ENCODE assay signal across 19 cellular contexts in genomic region chr20:62752181-62752670, GRCh38. TPM values are rescaled to one million over a fixed set of nuclear protein-coding genes. Genes with fewer than 3 reads are reported as not detected.
A peak's percentile ranks its signal among the peaks of the same experiment; 100 is the strongest.
DNase-seq lines count a peak whose midpoint lies in the region; ATAC-seq and TF ChIP-seq lines count a peak whose summit lies in the region.
"Had no signal": no experiment of that assay in that cellular context is flagged by ENCODE, and none has a peak within 500 bp of the region (broad histone marks: within the 10 kb centered on the region; RNA-seq: fewer than 3 reads in every experiment).

No MANE protein-coding gene starts in this region.

- H3F3A ChIP-seq in neural progenitor cell (ENCODE audit: low read depth): no peaks in the 10 kb centered on the region

- CTCF ChIA-PET in Panc1 (lab: Charles Lee): interaction anchor here (1.0 kb wide), 1 partner anchor 45 kb away, joined by 4 read pairs; no protein-coding TSS in a partner anchor

- H3K4me1 Mint-ChIP-seq in CD14-positive monocyte (peaks cover 17% of the 10 kb centered on the region), neural progenitor cell (peaks cover 5% of the 10 kb centered on the region)
- peaks cover 5% of the 10 kb centered on the region for H3K4me1 Mint-ChIP-seq in stimulated activated naive CD8-positive, alpha-beta T cell treated with anti-CD3 and anti-CD28 coated beads, Interleukin-15, amount 100 ng/mL, for 72 hours

- H3K36me3 Mint-ChIP-seq in CD14-positive monocyte (peaks cover under 1 to 9% of the 10 kb centered on the region in 2 donors), neural progenitor cell (no peaks in the 10 kb centered on the region)
- H3K36me3 Mint-ChIP-seq: CD4-positive, alpha-beta memory T cell; stimulated activated effector memory CD8-positive, alpha-beta T cell treated with anti-CD3 and anti-CD28 coated beads, Interleukin-12 subunit alpha, Interleukin-12 subunit beta, amount 100 ng/mL, for 72 hours had no signal

- POLR2A ChIA-PET in Panc1 (lab: Charles Lee): no interaction called here

- H3K9me3 Mint-ChIP-seq in CD14-positive monocyte (peaks cover 5 to 17% (median 9%) of the 10 kb centered on the region in 7 donors), neural progenitor cell (peaks cover 7% of the 10 kb centered on the region)
- H3K9me3 Mint-ChIP-seq in stimulated activated naive CD8-positive, alpha-beta T cell treated with anti-CD3 and anti-CD28 coated beads, Interleukin-15, amount 100 ng/mL, for 72 hours: no peaks in the 10 kb centered on the region
- H3K9me3 Mint-ChIP-seq: CD4-positive, alpha-beta memory T cell; stimulated activated effector memory CD8-positive, alpha-beta T cell treated with anti-CD3 and anti-CD28 coated beads, Interleukin-12 subunit alpha, Interleukin-12 subunit beta, amount 100 ng/mL, for 72 hours had no signal

- in situ Hi-C loops in Panc1 (cut with HindIII; ENCODE audit: low pct_unique_long_range_greater_than_20kb, low sequenced_read_pairs): no loop called here

- H3K36me3 ChIP-seq in Panc1 (ENCODE audit: control insufficient read depth, insufficient read depth, low read length): no peaks in the 10 kb centered on the region; the same call in 1 of the 2 replicates
- H3K36me3 ChIP-seq in heart left ventricle: no peaks in the 10 kb centered on the region
- no peaks in the 10 kb centered on the region for H3K36me3 ChIP-seq in neural progenitor cell
- H3K36me3 ChIP-seq: gastrocnemius medialis, neutrophil had no signal

- intact Hi-C loops in CD14-positive monocyte (cut with micrococcal nuclease): no loop called here
- intact Hi-C loops in Panc1 (cut with micrococcal nuclease; ENCODE audit: unreplicated experiment): no loop called here
- intact Hi-C loops in heart left ventricle (cut with DNase I): no loop called here

- ATAC-seq in Panc1 (peak; percentile 55), heart left ventricle (no peak), HG03565 (IDR thresholded peaks at IDR 0.05; ENCODE audit: unreplicated experiment) (no peak), GM18909 (IDR thresholded peaks at IDR 0.05; ENCODE audit: poor library complexity, unreplicated experiment) (no peak)
- no peak for ATAC-seq in stimulated activated naive CD8-positive, alpha-beta T cell treated with anti-CD3 and anti-CD28 coated beads, Interleukin-15, amount 100 ng/mL, for 72 hours
- ATAC-seq: gastrocnemius medialis; stimulated activated effector memory CD8-positive, alpha-beta T cell treated with anti-CD3 and anti-CD28 coated beads, Interleukin-12 subunit alpha, Interleukin-12 subunit beta, amount 100 ng/mL, for 72 hours had no signal

- no TSS peak for BruUV-seq in Panc1 (replicated peaks; lab: Mats Ljungman, UMichigan)

- peaks cover 17% of the 10 kb centered on the region for H3K4me1 ChIP-seq in Panc1 (ENCODE audit: control insufficient read depth, insufficient read depth, low read length)
- H3K4me1 ChIP-seq in heart left ventricle: peaks cover 0 to 5% (median 0%) of the 10 kb centered on the region in 12 donors
- H3K4me1 ChIP-seq in neural progenitor cell: peaks cover 11% of the 10 kb centered on the region
- H3K4me1 ChIP-seq: gastrocnemius medialis had no signal

- peak overlapping the region; percentile 93 for H2AFZ ChIP-seq in neural progenitor cell (replicated peaks)

- H3K27me3 Mint-ChIP-seq in CD14-positive monocyte (ENCODE audit: low read depth in 3 of 3) (peaks cover 4 to 12% (median 11%) of the 10 kb centered on the region in 3 donors), neural progenitor cell (ENCODE audit: insufficient read depth, low read depth) (peaks cover 6% of the 10 kb centered on the region)
- H3K27me3 Mint-ChIP-seq in stimulated activated naive CD8-positive, alpha-beta T cell treated with anti-CD3 and anti-CD28 coated beads, Interleukin-15, amount 100 ng/mL, for 72 hours: peaks cover 59% of the 10 kb centered on the region

- H3K4me3 ChIP-seq in Panc1 (ENCODE audit: low read depth in 2 of 2, low read length in 2 of 2) (no peak overlapping the region), heart left ventricle (no peak overlapping the region), neural progenitor cell (no peak overlapping the region)
- H3K4me3 ChIP-seq: gastrocnemius medialis had no signal

- H3K27me3 ChIP-seq in Panc1 (ENCODE audit: control insufficient read depth, insufficient read depth, low read length): no peaks in the 10 kb centered on the region
- H3K27me3 ChIP-seq in heart left ventricle: peaks cover 0 to 29% (median 2%) of the 10 kb centered on the region in 9 donors
- H3K27me3 ChIP-seq in neural progenitor cell: peaks cover 18% of the 10 kb centered on the region

- H3K4me3 Mint-ChIP-seq in CD14-positive monocyte: peak overlapping the region; percentile 12 to 57
- H3K4me3 Mint-ChIP-seq in neural progenitor cell: no peak overlapping the region
- no peak overlapping the region for H3K4me3 Mint-ChIP-seq in stimulated activated naive CD8-positive, alpha-beta T cell treated with anti-CD3 and anti-CD28 coated beads, Interleukin-15, amount 100 ng/mL, for 72 hours
- H3K4me3 Mint-ChIP-seq: CD4-positive, alpha-beta memory T cell; stimulated activated effector memory CD8-positive, alpha-beta T cell treated with anti-CD3 and anti-CD28 coated beads, Interleukin-12 subunit alpha, Interleukin-12 subunit beta, amount 100 ng/mL, for 72 hours had no signal

- H3K27ac Mint-ChIP-seq in CD14-positive monocyte (no peak overlapping the region), neural progenitor cell (no peak overlapping the region)
- H3K27ac Mint-ChIP-seq in stimulated activated naive CD8-positive, alpha-beta T cell treated with anti-CD3 and anti-CD28 coated beads, Interleukin-15, amount 100 ng/mL, for 72 hours: peak overlapping the region in 1 of 2 donors; percentile 48
- H3K27ac Mint-ChIP-seq: CD4-positive, alpha-beta memory T cell; stimulated activated effector memory CD8-positive, alpha-beta T cell treated with anti-CD3 and anti-CD28 coated beads, Interleukin-12 subunit alpha, Interleukin-12 subunit beta, amount 100 ng/mL, for 72 hours had no signal

- no peaks in the 10 kb centered on the region for H3K79me2 ChIP-seq in neural progenitor cell (ENCODE audit: low read depth)

- DNase-seq in CD14-positive monocyte (ENCODE audit: low spot score) (peak; percentile 39), Panc1 (ENCODE audit: low read depth, low spot score) (no peak), heart left ventricle (peak in 3 of 5 donors; percentile 8 to 50 (median 17)), neural progenitor cell (ENCODE audit: low spot score) (peak; percentile 31), DMS 273 (lab: John Stamatoyannopoulos, UW; ENCODE audit: unreplicated experiment) (no peak)
- DNase-seq in stimulated activated naive CD8-positive, alpha-beta T cell treated with anti-CD3 and anti-CD28 coated beads, Interleukin-15, amount 100 ng/mL, for 72 hours: no peak
- DNase-seq: activated CD4-positive, alpha-beta T cell treated with anti-CD3 and anti-CD28 coated beads for 48 hours; activated CD8-positive, alpha-beta memory T cell treated with anti-CD3 and anti-CD28 coated beads, Interleukin-2, amount 50 U/mL, for 4 hours; activated effector memory CD4-positive, alpha-beta T cell treated with Interleukin-2 at 50 U/mL for 16 hours; CD4-positive, alpha-beta memory T cell; central memory CD4-positive, alpha-beta T cell; DND-41; gastrocnemius medialis; NCI-H146 had no signal

- TF ChIP-seq CTCF in CD14-positive monocyte (IDR thresholded peaks at IDR 0.05): no peak
- no peak for TF ChIP-seq CTCF in Panc1 (IDR thresholded peaks at IDR 0.05)
- no peak for TF ChIP-seq CTCF in heart left ventricle (IDR thresholded peaks at IDR 0.05)
- no peak for TF ChIP-seq CTCF in neural progenitor cell (IDR thresholded peaks at IDR 0.05)

- no peak overlapping the region for H3K9ac ChIP-seq in neural progenitor cell

- no peaks in the 10 kb centered on the region for H4K20me1 ChIP-seq in neural progenitor cell (ENCODE audit: low read depth)

- H3K4me2 ChIP-seq in neural progenitor cell: peak overlapping the region; percentile 13

- WGBS in heart left ventricle, 4 donors: 12 to 33% (median 18%) methylated on average over 11 to 22 of the region's 22 CpGs

- TF ChIP-seq POLR2A in heart left ventricle (IDR thresholded peaks at IDR 0.05): no peak

- H3K9me3 ChIP-seq in Panc1 (ENCODE audit: control insufficient read depth, insufficient read depth, low read depth, low read length): no peaks in the 10 kb centered on the region
- H3K9me3 ChIP-seq in heart left ventricle: peaks cover 0 to 4% (median 0%) of the 10 kb centered on the region in 12 donors
- H3K9me3 ChIP-seq in neural progenitor cell (ENCODE audit: low read depth): no peaks in the 10 kb centered on the region
- H3K9me3 ChIP-seq: gastrocnemius medialis, neutrophil had no signal

- peak overlapping the region; percentile 59 for H3K27ac ChIP-seq in Panc1 (ENCODE audit: low read length)
- H3K27ac ChIP-seq in heart left ventricle: peak overlapping the region in 1 of 12 donors; percentile 61
- no peak overlapping the region for H3K27ac ChIP-seq in neural progenitor cell
- H3K27ac ChIP-seq: gastrocnemius medialis, neutrophil had no signal

RNA-seq across cellular contexts. Expression of gene NTSR1, which starts 43.6 kb away (rescaled TPM):
- polyA plus RNA-seq in CD14-positive monocyte (under 1 TPM; 0.35 to 0.40 TPM), heart left ventricle (under 1 TPM in 1 of 2 donors, not detected in 1; 0.01 TPM)
- total RNA-seq in Panc1 (2021; ENCODE audit: unreplicated experiment) (44.1 TPM), heart left ventricle (under 1 TPM in 3 of 9 donors, not detected in 6; 0.07 to 0.32 (median 0.07) TPM), neural progenitor cell (ENCODE audit: low replicate concordance) (0.12 and 0.26 TPM in 2 replicates)
- polyA plus RNA-seq in Panc1 (2012; ENCODE audit: insufficient read length): 73.6 TPM
- total RNA-seq: epithelial cell of proximal tubule had no signal
- polyA plus RNA-seq: CD4-positive, alpha-beta memory T cell had no signal

RNA-seq across cellular contexts. Expression of gene MRGBP, which starts 44.0 kb away (rescaled TPM):
- polyA plus RNA-seq in CD14-positive monocyte (10 to 100 TPM; 10.2 to 10.5 TPM), heart left ventricle (10 to 100 TPM in 1 of 2 donors, 1 to 10 TPM in 1; 7.1 to 10.2 TPM)
- total RNA-seq in Panc1 (2021; ENCODE audit: unreplicated experiment) (49.9 TPM), heart left ventricle (10 to 100 TPM in 1 of 9 donors, 1 to 10 TPM in 8; 7.2 to 10.5 (median 8.7) TPM), neural progenitor cell (ENCODE audit: low replicate concordance) (14.0 and 18.1 TPM in 2 replicates)
- 46.9 TPM for polyA plus RNA-seq in Panc1 (2012; ENCODE audit: insufficient read length)

RNA-seq across cellular contexts. Expression of gene OGFR, which starts 52.4 kb away (rescaled TPM):
- polyA plus RNA-seq in CD14-positive monocyte: 10 to 100 TPM; 47.8 to 79.3 TPM
- total RNA-seq in Panc1 (2021; ENCODE audit: unreplicated experiment): 47.3 TPM
- polyA plus RNA-seq in Panc1 (2012; ENCODE audit: insufficient read length): 60.2 TPM
- total RNA-seq in heart left ventricle: 10 to 100 TPM; 14.9 to 46.9 (median 19.2) TPM
- polyA plus RNA-seq in heart left ventricle: 10 to 100 TPM; 23.6 to 25.3 TPM
- 7.0 and 23.9 TPM in 2 replicates for total RNA-seq in neural progenitor cell (ENCODE audit: low replicate concordance)

Comparison
In these comparisons a context has a peak if more than half of its experiments do, and no peak if none do; other contexts are left out.
1. DNase-seq: peak in CD14-positive monocyte (single experiment), heart left ventricle (3 of 5) and neural progenitor cell (single experiment); none in Panc1 (single experiment), stimulated activated naive CD8-positive, alpha-beta T cell treated with anti-CD3 and anti-CD28 coated beads, Interleukin-15, amount 100 ng/mL, for 72 hours (0 of 2) and DMS 273 (single experiment).
2. H3K4me3 Mint-ChIP-seq: peak in CD14-positive monocyte (2 of 2); none in neural progenitor cell (single experiment) and stimulated activated naive CD8-positive, alpha-beta T cell treated with anti-CD3 and anti-CD28 coated beads, Interleukin-15, amount 100 ng/mL, for 72 hours (0 of 2).
3. RNA of gene NTSR1, which starts 43.6 kb away (total RNA-seq): 44.1 TPM in Panc1 (single experiment); 0.12 to 0.26 TPM in neural progenitor cell and 0.07 to 0.32 TPM in heart left ventricle; every median in the first group is over 10 times any median in the second.